Comparison of ENCODE assay signal across 21 cellular contexts in the genomic region with DNA sequence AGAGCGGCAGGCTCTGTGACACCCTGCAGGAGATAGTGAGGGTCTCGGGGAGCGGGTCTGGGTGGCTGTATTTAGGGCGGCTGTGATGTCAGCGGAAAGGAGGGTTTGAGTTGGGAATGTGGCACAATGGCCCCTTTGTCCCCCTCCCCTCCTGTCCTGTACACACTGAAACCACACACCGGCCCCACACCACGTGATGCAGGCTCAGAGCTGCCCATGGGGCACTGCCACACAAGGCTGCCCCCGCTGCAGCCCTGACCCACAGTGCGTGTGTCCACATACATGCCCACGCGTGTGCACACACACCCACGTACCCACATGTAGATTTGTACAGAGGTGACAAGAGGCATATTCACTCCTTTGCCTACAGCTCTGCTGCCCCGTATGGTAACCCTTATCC. TPM values are rescaled to one million over a fixed set of nuclear protein-coding genes. Genes with fewer than 3 reads are reported as not detected.
DNase-seq lines count a peak whose midpoint lies in the region; ATAC-seq, FAIRE-seq and TF ChIP-seq lines count a peak whose summit lies in the region.
"Had no signal": no experiment of that assay in that cellular context is flagged by ENCODE, and none has a peak within 500 bp of the region (broad histone marks: within the 10 kb centered on the region; RNA-seq: fewer than 3 reads in every experiment).

No MANE protein-coding gene starts in this region.

- no peaks in the 10 kb centered on the region for H3K79me2 ChIP-seq in H1 (ENCODE audit: control insufficient read depth in 1 of 2, insufficient read depth in 2 of 2, low read length in 2 of 2)

- H3K36me3 ChIP-seq in H1 (ENCODE audit: control insufficient read depth in 2 of 4, insufficient read depth in 4 of 4, low read length in 3 of 4) = peaks cover under 1 to 13% (median 2%) of the 10 kb centered on the region in 4 experiments; a peak in 5 of 8 replicates
- no peaks in the 10 kb centered on the region for H3K36me3 ChIP-seq in aorta (ENCODE audit: control insufficient read depth in 1 of 2, insufficient read depth in 2 of 2, low read length in 1 of 2)

- H2BK12ac ChIP-seq in H1 (ENCODE audit: low read depth, low read length) = peak overlapping the region; percentile 77; the same call in 1 of the 2 replicates

- H4K8ac ChIP-seq in H1 (ENCODE audit: extremely low read depth, insufficient read depth, low read length) = no peak overlapping the region; the same call in 1 of the 2 replicates

- POLR2A ChIA-PET in H1 (lab: Charles Lee; ENCODE audit: partially characterized antibody) = interaction anchor here (1.6 kb wide), 1 partner anchor 12 kb away, joined by 6 read pairs; no protein-coding TSS in a partner anchor

- H3K4me1 ChIP-seq in H1 (replicated peaks in 1 of 4; ENCODE audit: control insufficient read depth in 3 of 4, insufficient read depth in 4 of 4, low read length in 3 of 4) (peaks cover 4 to 30% (median 16%) of the 10 kb centered on the region in 4 experiments), aorta (ENCODE audit: control insufficient read depth in 1 of 2, insufficient read depth in 2 of 2, low read length in 2 of 2) (peaks cover 0 to under 1% of the 10 kb centered on the region in 2 donors)

- H3K9me3 ChIP-seq in H1 (ENCODE audit: insufficient read depth in 2 of 2, low read depth in 1 of 2, low read length in 1 of 2) = no peaks in the 10 kb centered on the region
- H3K9me3 ChIP-seq in aorta (ENCODE audit: control insufficient read depth, low read length) = no peaks in the 10 kb centered on the region
- H3K9me3 ChIP-seq: left lung, SJSA1 had no signal

- no peak overlapping the region; a peak in 1 of 7 replicates for H3K9ac ChIP-seq in H1 (replicated peaks in 1 of 4; ENCODE audit: extremely low read depth in 1 of 4, low read depth in 3 of 4, low read length in 3 of 4)

- no peak overlapping the region; the same call in 1 of the 2 replicates for H2AK5ac ChIP-seq in H1 (ENCODE audit: low read depth, low read length)

- H2BK20ac ChIP-seq in H1 (ENCODE audit: low read length) = no peak overlapping the region; the same call in 1 of the 2 replicates

- H3K79me1 ChIP-seq in H1 (ENCODE audit: low read depth, low read length) = no peaks in the 10 kb centered on the region

- H3K14ac ChIP-seq in H1 (ENCODE audit: insufficient read length) = no peak overlapping the region

- FAIRE-seq in H1 (lab: Jason Lieb, UNC) = no peak
- FAIRE-seq: A204.1, GM12891, small intestine, TTC549 had no signal

- no peak overlapping the region for H3K23ac ChIP-seq in H1 (ENCODE audit: insufficient read length)

- TF ChIP-seq POLR2A in H1 (IDR thresholded peaks at IDR 0.05; ENCODE audit: control extremely low read depth in 1 of 2, low read depth in 2 of 2, low read length in 2 of 2) = no peak

- H4K20me1 ChIP-seq in H1 (replicated peaks in 1 of 2; ENCODE audit: control insufficient read depth in 1 of 2, insufficient read depth in 2 of 2, low read length in 2 of 2) = peaks cover 0 to under 1% of the 10 kb centered on the region in 2 experiments

- peak overlapping the region; percentile 78; the same call in 1 of the 2 replicates for H2BK5ac ChIP-seq in H1 (ENCODE audit: low read depth, low read length)

- intact Hi-C loops in Right ventricle myocardium inferior (cut with DNase I) (no loop called here), left ventricle myocardium superior (cut with micrococcal nuclease) (no loop called here), aorta (cut with DNase I) (no loop called here)

- no peak overlapping the region for H3K4ac ChIP-seq in H1 (replicated peaks; ENCODE audit: insufficient read length, low read depth, low read length)

- DNase-seq in Right ventricle myocardium inferior (ENCODE audit: missing footprints) = peak; percentile 27
- DNase-seq in left ventricle myocardium superior = no peak
- no peak for DNase-seq in H1 (ENCODE audit: low read depth in 1 of 2, low spot score in 2 of 2)
- DNase-seq in nucleus accumbens (lab: John Stamatoyannopoulos, UW) = peak in 48 of 56 donors; percentile 9 to 80 (median 44)
- peak; percentile 30 to 72 for DNase-seq in aorta
- DNase-seq in iPS-NIHi11 (ENCODE audit: low spot score) = no peak
- no peak for DNase-seq in T1000 (lab: John Stamatoyannopoulos, UW)
- DNase-seq: activated CD4-positive, alpha-beta T cell treated with anti-CD3 and anti-CD28 coated beads, Interleukin-2, amount 50 U/mL, for 4 hours; amniotic stem cell; KBM-7; NCI-H1105 treated with DMSO at 0.1 percent for 48 hours; small intestine; stimulated activated naive CD4-positive, alpha-beta T cell had no signal

- ATAC-seq in Right ventricle myocardium inferior (no peak), left ventricle myocardium superior (no peak), aorta (ENCODE audit: low FRiP score) (no peak), HG03095 (IDR thresholded peaks at IDR 0.05; ENCODE audit: unreplicated experiment) (no peak)
- ATAC-seq: HCT116; left lung; natural killer cell treated with Interleukin-12 subunit alpha and Interleukin-12 subunit beta and Interleukin-15 and Interleukin-18, amount 100 ng/mL, for 72 hours had no signal

- H3K4me2 ChIP-seq in H1 (ENCODE audit: insufficient read depth in 1 of 2, low read depth in 2 of 2, low read length in 2 of 2) = no peak overlapping the region

- no peak overlapping the region for H2AFZ ChIP-seq in H1 (ENCODE audit: low read length)

- no peak overlapping the region for H4K91ac ChIP-seq in H1 (replicated peaks; ENCODE audit: insufficient read length, low read length)

- H4K5ac ChIP-seq in H1 (ENCODE audit: insufficient read length, low read depth, low read length) = no peak overlapping the region

- no peak overlapping the region for H3K27ac ChIP-seq in H1 (ENCODE audit: low read depth, low read length)
- H3K27ac ChIP-seq in aorta (ENCODE audit: low read depth in 1 of 2, low read length in 2 of 2) = peak overlapping the region in 1 of 2 donors; percentile 13
- H3K27ac ChIP-seq: SJSA1 had no signal

- CTCF ChIA-PET in H1 (lab: Charles Lee; ENCODE audit: partially characterized antibody) = interaction anchor here (0.7 to 3.4 kb wide), 15 partner anchors 8 to 181 kb away, joined by 3 to 22 read pairs (median 5); partner anchors contain the start of gene COL1A1

- TF ChIP-seq RAD21 in H1 (IDR thresholded peaks at IDR 0.05 in 1 of 2, conservative IDR thresholded peaks at IDR 0.05 in 1 of 2; ENCODE audit: low read depth in 2 of 2, low read length in 2 of 2) = no peak

- H3K4me3 ChIP-seq in H1 (ENCODE audit: extremely low read depth in 1 of 4, insufficient read depth in 2 of 4, low read depth in 3 of 4, low read length in 4 of 4) = no peak overlapping the region
- H3K4me3 ChIP-seq in aorta (ENCODE audit: low read length in 2 of 2) = no peak overlapping the region
- H3K4me3 ChIP-seq: left lung, SJSA1 had no signal

- no peak for TF ChIP-seq CTCF in H1 (IDR thresholded peaks at IDR 0.05; ENCODE audit: control extremely low read depth in 1 of 3, insufficient read depth in 1 of 3, low read depth in 1 of 3, low read length in 3 of 3)

- no peak overlapping the region for H3K56ac ChIP-seq in H1 (replicated peaks; ENCODE audit: insufficient read length, low read depth, low read length)

- WGBS in H1 (ENCODE audit: extremely low coverage in 1 of 2, insufficient coverage in 1 of 2, insufficient read length in 1 of 2, insufficient replicate concordance in 2 of 2, low coverage in 1 of 2, low lambda C conversion rate in 2 of 2, missing lambda C conversion rate in 1 of 2), 2 experiments = 85% methylated on average over 13 of the region's 13 CpGs; no CpG with 5 or more reads in 1 of the 2 experiments
- 86 to 88% methylated on average over 13 of the region's 13 CpGs for WGBS in aorta, 2 donors

- no peak overlapping the region for H2BK120ac ChIP-seq in H1 (replicated peaks; ENCODE audit: low read depth, low read length)

- no peaks in the 10 kb centered on the region for H3K23me2 ChIP-seq in H1 (ENCODE audit: low read depth, low read length)

- H3K27me3 ChIP-seq in H1 (replicated peaks in 1 of 4; ENCODE audit: control insufficient read depth in 3 of 4, extremely low read depth in 1 of 4, insufficient read depth in 3 of 4, low read length in 3 of 4) (no peaks in the 10 kb centered on the region), aorta (ENCODE audit: control insufficient read depth in 1 of 2, insufficient read depth in 2 of 2, low read length in 1 of 2) (no peaks in the 10 kb centered on the region)
- H3K27me3 ChIP-seq: left lung, SJSA1 had no signal

- peak overlapping the region; percentile 93 for H2BK15ac ChIP-seq in H1 (ENCODE audit: low read length)

- TF ChIP-seq EP300 in H1 (IDR thresholded peaks at IDR 0.05; ENCODE audit: borderline replicate concordance in 1 of 2, low read depth in 2 of 2, low read length in 2 of 2) = no peak

- no peak overlapping the region for H3K18ac ChIP-seq in H1 (ENCODE audit: extremely low read depth, low read length)

RNA-seq across cellular contexts. Expression of gene SGCA, which starts 15.3 kb away (rescaled TPM):
- total RNA-seq in Right ventricle myocardium inferior = 151 TPM
- total RNA-seq in left ventricle myocardium superior = 155 TPM
- not detected in 2 replicates for total RNA-seq in H1 (2021; fragmentation: NEBNext Ultra II Directional; extraction: Animal tissue kit (Norgen Biotek cat#: 25700))
- polyA plus RNA-seq in H1 (2011; rRNA removed) = 0.12 and 0.36 TPM in 2 replicates
- 0.18 TPM for polyA plus RNA-seq in H1 (2011; cell fraction: cytosol; rRNA removed)
- 0.27 TPM for polyA plus RNA-seq in H1 (2011; cell fraction: nucleus; rRNA removed)
- polyA plus RNA-seq in H1 (2012, experiment 1 of 2) = 0.31 to 0.65 TPM in 2 of 4 replicates, not detected in the others
- 0.43 TPM for polyA plus RNA-seq in H1 (2012, experiment 2 of 2)
- 0.36 TPM for polyA plus RNA-seq in H1 (2013, experiment 1 of 2)
- polyA plus RNA-seq in H1 (2013, experiment 2 of 2) = 0.33 TPM
- not detected in 2 replicates for polyA minus RNA-seq in H1 (2011; rRNA and poly(A)+ RNA removed)
- polyA minus RNA-seq in H1 (2011; cell fraction: cytosol; rRNA and poly(A)+ RNA removed) = not detected
- not detected for polyA minus RNA-seq in H1 (2011; cell fraction: nucleus; rRNA and poly(A)+ RNA removed)
- 10 to 100 TPM; 91.8 to 92.7 TPM for total RNA-seq in aorta
- 100 to 1,000 TPM in 1 of 2 donors, 10 to 100 TPM in 1; 86.4 to 198 TPM for polyA plus RNA-seq in aorta

RNA-seq across cellular contexts. Expression of gene COL1A1, which starts 20.3 kb away (rescaled TPM):
- total RNA-seq in Right ventricle myocardium inferior = 28.2 TPM
- total RNA-seq in left ventricle myocardium superior = 26.8 TPM
- total RNA-seq in H1 (2021; fragmentation: NEBNext Ultra II Directional; extraction: Animal tissue kit (Norgen Biotek cat#: 25700)) = 80.4 and 88.1 TPM in 2 replicates
- 14.1 and 27.3 TPM in 2 replicates for polyA plus RNA-seq in H1 (2011; rRNA removed)
- polyA plus RNA-seq in H1 (2011; cell fraction: cytosol; rRNA removed) = 9.3 TPM
- polyA plus RNA-seq in H1 (2011; cell fraction: nucleus; rRNA removed) = 112 TPM
- 59.0 to 109 TPM (median 93.2 TPM) in 4 replicates for polyA plus RNA-seq in H1 (2012, experiment 1 of 2)
- 56.3 TPM for polyA plus RNA-seq in H1 (2012, experiment 2 of 2)
- polyA plus RNA-seq in H1 (2013, experiment 1 of 2) = 109 TPM
- 85.3 TPM for polyA plus RNA-seq in H1 (2013, experiment 2 of 2)
- 50.2 and 51.4 TPM in 2 replicates for polyA minus RNA-seq in H1 (2011; rRNA and poly(A)+ RNA removed)
- 33.6 TPM for polyA minus RNA-seq in H1 (2011; cell fraction: cytosol; rRNA and poly(A)+ RNA removed)
- polyA minus RNA-seq in H1 (2011; cell fraction: nucleus; rRNA and poly(A)+ RNA removed) = 122 TPM
- total RNA-seq in aorta = 100 to 1,000 TPM; 400 to 948 TPM
- polyA plus RNA-seq in aorta = 100 to 1,000 TPM in 1 of 2 donors, 10 to 100 TPM in 1; 70.2 to 391 TPM

RNA-seq across cellular contexts. Expression of gene PPP1R9B, which starts 30.7 kb away (rescaled TPM):
- total RNA-seq in Right ventricle myocardium inferior (38.4 TPM), left ventricle myocardium superior (37.6 TPM), aorta (10 to 100 TPM; 64.4 to 99.0 TPM)
- 13.1 and 14.1 TPM in 2 replicates for total RNA-seq in H1 (2021; fragmentation: NEBNext Ultra II Directional; extraction: Animal tissue kit (Norgen Biotek cat#: 25700))
- polyA plus RNA-seq in H1 (2011; rRNA removed) (5.2 and 6.1 TPM in 2 replicates), aorta (10 to 100 TPM; 20.3 to 26.1 TPM)
- 6.2 TPM for polyA plus RNA-seq in H1 (2011; cell fraction: cytosol; rRNA removed)
- polyA plus RNA-seq in H1 (2011; cell fraction: nucleus; rRNA removed) = 11.6 TPM
- polyA plus RNA-seq in H1 (2012, experiment 1 of 2) = 13.3 to 16.7 TPM (median 15.0 TPM) in 4 replicates
- polyA plus RNA-seq in H1 (2012, experiment 2 of 2) = 9.9 TPM
- 6.4 TPM for polyA plus RNA-seq in H1 (2013, experiment 1 of 2)
- 6.6 TPM for polyA plus RNA-seq in H1 (2013, experiment 2 of 2)
- polyA minus RNA-seq in H1 (2011; rRNA and poly(A)+ RNA removed) = 3.9 and 6.5 TPM in 2 replicates
- 7.4 TPM for polyA minus RNA-seq in H1 (2011; cell fraction: cytosol; rRNA and poly(A)+ RNA removed)
- polyA minus RNA-seq in H1 (2011; cell fraction: nucleus; rRNA and poly(A)+ RNA removed) = 6.0 TPM

RNA-seq across cellular contexts. Expression of gene SAMD14, which starts 51.2 kb away (rescaled TPM):
- total RNA-seq in Right ventricle myocardium inferior (1.7 TPM), left ventricle myocardium superior (1.2 TPM), aorta (10 to 100 TPM in 1 of 2 donors, 1 to 10 TPM in 1; 9.3 to 12.6 TPM)
- 5.8 and 5.9 TPM in 2 replicates for total RNA-seq in H1 (2021; fragmentation: NEBNext Ultra II Directional; extraction: Animal tissue kit (Norgen Biotek cat#: 25700))
- polyA plus RNA-seq in H1 (2011; rRNA removed) (5.2 and 5.7 TPM in 2 replicates), aorta (1 to 10 TPM; 2.5 to 3.8 TPM)
- 3.9 TPM for polyA plus RNA-seq in H1 (2011; cell fraction: cytosol; rRNA removed)
- 12.4 TPM for polyA plus RNA-seq in H1 (2011; cell fraction: nucleus; rRNA removed)
- polyA plus RNA-seq in H1 (2012, experiment 1 of 2) = 6.3 to 11.5 TPM (median 8.1 TPM) in 4 replicates
- 3.9 TPM for polyA plus RNA-seq in H1 (2012, experiment 2 of 2)
- polyA plus RNA-seq in H1 (2013, experiment 1 of 2) = 3.4 TPM
- polyA plus RNA-seq in H1 (2013, experiment 2 of 2) = 3.4 TPM
- 2.6 and 3.1 TPM in 2 replicates for polyA minus RNA-seq in H1 (2011; rRNA and poly(A)+ RNA removed)
- 2.9 TPM for polyA minus RNA-seq in H1 (2011; cell fraction: cytosol; rRNA and poly(A)+ RNA removed)
- polyA minus RNA-seq in H1 (2011; cell fraction: nucleus; rRNA and poly(A)+ RNA removed) = 4.2 TPM

Comparison
In these comparisons a context has a peak if more than half of its experiments do, and no peak if none do; other contexts are left out.
1. DNase-seq: peak in Right ventricle myocardium inferior (single experiment), nucleus accumbens (48 of 56) and aorta (2 of 2); none in left ventricle myocardium superior (single experiment), H1 (0 of 2), iPS-NIHi11 (single experiment) and T1000 (single experiment).
2. RNA of gene SGCA, which starts 15.3 kb away (total RNA-seq): 155 TPM in left ventricle myocardium superior (single experiment), 151 TPM in Right ventricle myocardium inferior (single experiment) and 91.8 to 92.7 TPM in aorta; not detected in H1; every median in the first group is over 10 times any median in the second.